In genomic region chr2:109889909-109890308, GRCh38 we compare ENCODE assay signal across 1 cellular context. TPM values are rescaled to one million over a fixed set of nuclear protein-coding genes. Genes with fewer than 3 reads are reported as not detected.
"Had no signal": no experiment of that assay in that cellular context is flagged by ENCODE, and none has a peak within 500 bp of the region (broad histone marks: within the 10 kb centered on the region; RNA-seq: fewer than 3 reads in every experiment).

No MANE protein-coding gene starts in this region.

RNA-seq across cellular contexts. Expression of gene LIMS3, which starts 8.6 kb away (rescaled TPM):
- total RNA-seq: activated B cell treated with CpG ODN at 0.5 μM for 24 hours had no signal
